Comparison of ENCODE assay signal across 7 cellular contexts in the genomic region with DNA sequence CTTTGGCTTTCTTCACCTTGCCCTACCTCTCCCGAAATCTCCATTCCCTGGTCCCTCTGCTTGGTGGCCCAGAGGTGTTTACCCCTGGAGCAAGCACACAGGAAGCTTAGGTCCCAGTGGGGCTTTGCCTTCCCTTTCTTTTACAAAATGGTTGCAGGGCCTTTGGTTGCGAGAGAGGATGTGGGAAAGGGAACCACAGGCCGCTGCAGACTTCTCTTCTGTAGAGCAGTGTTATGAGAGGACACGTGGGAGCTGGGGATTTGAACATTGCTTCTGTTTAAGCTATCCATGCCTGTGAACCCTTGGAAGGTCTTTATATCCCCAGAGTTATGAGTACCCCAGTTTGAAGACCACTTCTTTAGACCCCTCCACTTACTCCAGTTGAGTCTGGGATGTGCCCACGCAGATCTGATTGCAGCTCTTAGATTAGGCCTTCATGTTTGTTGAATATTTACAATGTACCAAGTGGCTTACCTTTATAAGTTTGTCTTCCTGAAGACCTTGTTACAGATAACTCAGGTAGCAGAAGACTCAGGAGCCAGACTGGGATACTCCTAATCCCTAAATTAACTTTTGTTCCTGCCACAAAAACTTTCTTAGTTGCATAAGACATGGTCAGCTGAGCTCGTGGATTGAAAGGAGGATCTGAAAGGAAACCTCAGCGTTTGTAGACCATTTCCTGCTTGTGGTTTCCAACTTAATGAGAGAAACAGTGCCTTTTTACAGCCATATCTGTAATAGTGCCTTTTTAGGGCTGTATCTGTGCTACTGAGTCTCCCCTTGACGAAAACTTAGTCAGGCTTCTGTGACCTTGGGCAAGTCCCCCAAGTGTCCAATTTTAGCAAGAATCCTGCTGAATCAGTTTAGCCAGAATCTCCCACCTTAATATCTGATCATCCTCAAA. TPM values are rescaled to one million over a fixed set of nuclear protein-coding genes. Genes with fewer than 3 reads are reported as not detected.
DNase-seq lines count a peak whose midpoint lies in the region; ATAC-seq, FAIRE-seq and TF ChIP-seq lines count a peak whose summit lies in the region.

No MANE protein-coding gene starts in this region.

- H3K4me2 ChIP-seq in GM23338 = no peak overlapping the region
- H3K4me2 ChIP-seq in MM.1S (ENCODE audit: low read depth, low read length) = peak overlapping the region; percentile 48
- H3K4me2 ChIP-seq in GM12878 (ENCODE audit: control insufficient read depth, insufficient read depth) = peak overlapping the region; percentile 78

- intact Hi-C loops in GM12878 (cut with micrococcal nuclease; ENCODE audit: unreplicated experiment) = loop anchor here (1.0 to 2.0 kb wide), 3 partner anchors 22 to 298 kb away; a partner anchor contains a TSS

- H3K4me3 Mint-ChIP-seq in GM23338 = no peak overlapping the region

- in situ Hi-C loops in GM12878 (cut with MboI) = no loop called here

- no TSS peak for BruUV-seq in GM12878 (replicated peaks; lab: Mats Ljungman, UMichigan)

- H3K9me3 ChIP-seq in MM.1S (replicated peaks; ENCODE audit: insufficient read depth, low read length) (no peaks in the 10 kb centered on the region), GM12878 (replicated peaks; ENCODE audit: control insufficient read depth, insufficient read depth, low read length) (no peaks in the 10 kb centered on the region; the same call in 1 of the 3 replicates)

- H3K27ac ChIP-seq in GM23338 (ENCODE audit: low read depth) (no peak overlapping the region), MM.1S (ENCODE audit: low read length) (no peak overlapping the region), GM12878 (ENCODE audit: control insufficient read depth, insufficient read depth) (peak overlapping the region; percentile 59), skin epidermis (peak overlapping the region in 18 of 21 experiments; percentile 19 to 88 (median 48))

- SMC1A ChIA-PET in GM12878 (lab: Charles Lee; ENCODE audit: uncharacterized antibody, unreplicated experiment) = interaction anchor here (0.7 to 4.3 kb wide), 9 partner anchors 11 to 257 kb away, joined by 3 to 54 read pairs (median 3); a partner anchor contains a TSS

- peaks cover 15% of the 10 kb centered on the region; the same call in 2 of the 3 replicates for H3K4me1 Mint-ChIP-seq in GM23338

- no peaks in the 10 kb centered on the region for H3K36me3 Mint-ChIP-seq in GM23338 (ENCODE audit: low read depth)

- RAD21 ChIA-PET in GM12878 (lab: Charles Lee; ENCODE audit: unreplicated experiment) = interaction anchor here (0.7 to 3.3 kb wide), 9 partner anchors 11 to 335 kb away, joined by 3 to 36 read pairs (median 3); a partner anchor contains a TSS

- no peak overlapping the region; the same call in 1 of the 2 replicates for H3K27ac Mint-ChIP-seq in GM23338

- H3K79me2 ChIP-seq in GM23338 (replicated peaks; ENCODE audit: insufficient read depth) (no peaks in the 10 kb centered on the region), MM.1S (ENCODE audit: low read length) (no peaks in the 10 kb centered on the region), GM12878 (ENCODE audit: control insufficient read depth, insufficient read depth, low read length) (no peaks in the 10 kb centered on the region)

- no peak for TF ChIP-seq CTCF in GM23338 (conservative IDR thresholded peaks at IDR 0.05; ENCODE audit: low read depth in 2 of 2)
- TF ChIP-seq CTCF in MM.1S (IDR thresholded peaks at IDR 0.05; ENCODE audit: low read length) = no peak
- no peak for TF ChIP-seq CTCF in GM12878 (IDR thresholded peaks at IDR 0.05 in 2 of 3, conservative IDR thresholded peaks at IDR 0.05 in 1 of 3; ENCODE audit: control insufficient read depth in 2 of 3, extremely low read depth in 1 of 3, insufficient read depth in 1 of 3, low read depth in 3 of 3, low read length in 3 of 3)

- CTCF ChIA-PET in GM12878 (lab: Yijun Ruan, JAX) = interaction anchor here (0.8 to 3.8 kb wide), 4 partner anchors 20 to 257 kb away, joined by 3 to 29 read pairs (median 9); a partner anchor contains a TSS

- H3K4me3 ChIP-seq in GM23338 (no peak overlapping the region), MM.1S (ENCODE audit: low read length) (no peak overlapping the region), GM12878 (no peak overlapping the region), skin epidermis (no peak overlapping the region)

- H3K9me2 ChIP-seq in GM23338 (ENCODE audit: insufficient read depth) (peaks cover 9% of the 10 kb centered on the region), MM.1S (replicated peaks; ENCODE audit: insufficient read depth, low read length) (no peaks in the 10 kb centered on the region)

- ATAC-seq in GM18858 (IDR thresholded peaks at IDR 0.05; ENCODE audit: unreplicated experiment) (peak; percentile 98), GM23338 (no peak), GM12878 (peak; percentile 97)

- DNase-seq in GM23338 (ENCODE audit: low spot score) = peak; percentile 21
- DNase-seq in MM.1S = peak; percentile 80
- DNase-seq in GM12878 (ENCODE audit: low read depth, low spot score) = peak; percentile 86
- DNase-seq in HTR-8/SVneo (ENCODE audit: insufficient read length, low spot score) = no peak
- no peak for DNase-seq in D341Med (ENCODE audit: low spot score)

- TF ChIP-seq POLR2A in GM12878 (IDR thresholded peaks at IDR 0.05; ENCODE audit: low read depth, low read length) = no peak

- no peak for TF ChIP-seq RAD21 in GM12878 (IDR thresholded peaks at IDR 0.05; ENCODE audit: insufficient read depth, low read depth, low read length)

- peak; percentile 93 to 97 for TF ChIP-seq EP300 in GM12878 (IDR thresholded peaks at IDR 0.05; ENCODE audit: borderline replicate concordance in 1 of 2, control insufficient read depth in 1 of 2, low read depth in 2 of 2, low read length in 2 of 2)

- H2AFZ ChIP-seq in GM23338 = no peak overlapping the region
- no peak overlapping the region for H2AFZ ChIP-seq in MM.1S (ENCODE audit: low read length)
- peak overlapping the region; percentile 68 for H2AFZ ChIP-seq in GM12878 (ENCODE audit: control insufficient read depth, low read depth, low read length)

- POLR2A ChIA-PET in GM12878 (lab: Charles Lee) = interaction anchor here (1.1 to 3.2 kb wide), 4 partner anchors 15 to 73 kb away, joined by 3 to 15 read pairs (median 10); a partner anchor contains a TSS

- H3F3A ChIP-seq in GM23338 (replicated peaks; ENCODE audit: low read depth) = no peaks in the 10 kb centered on the region
- H3F3A ChIP-seq in MM.1S (ENCODE audit: insufficient read depth, low read length) = peaks cover 9% of the 10 kb centered on the region; the same call in 1 of the 2 replicates

- FAIRE-seq in GM12878 (lab: Jason Lieb, UNC) (peak; percentile 97), HTR-8/SVneo (lab: Jason Lieb, UNC) (no peak)

- no peaks in the 10 kb centered on the region for H3K9me3 Mint-ChIP-seq in GM23338

- H3K36me3 ChIP-seq in GM23338 (ENCODE audit: insufficient read depth) = no peaks in the 10 kb centered on the region
- H3K36me3 ChIP-seq in MM.1S (replicated peaks; ENCODE audit: insufficient read depth, low read length) = no peaks in the 10 kb centered on the region
- H3K36me3 ChIP-seq in GM12878 (ENCODE audit: control insufficient read depth in 2 of 2, insufficient read depth in 2 of 2, low read length in 1 of 2) = no peaks in the 10 kb centered on the region

- H3K27me3 ChIP-seq in GM23338 (ENCODE audit: insufficient read depth) = no peaks in the 10 kb centered on the region
- peaks cover 8% of the 10 kb centered on the region; the same call in 1 of the 2 replicates for H3K27me3 ChIP-seq in MM.1S (replicated peaks; ENCODE audit: insufficient read depth, low read length)
- H3K27me3 ChIP-seq in GM12878 (replicated peaks in 1 of 2; ENCODE audit: control insufficient read depth in 2 of 2, insufficient read depth in 2 of 2, low read length in 1 of 2) = no peaks in the 10 kb centered on the region

- no peak overlapping the region for H3K9ac ChIP-seq in MM.1S (ENCODE audit: low read length)
- peak overlapping the region; percentile 21; the same call in 1 of the 2 replicates for H3K9ac ChIP-seq in GM12878 (ENCODE audit: control insufficient read depth, insufficient read depth, low read length)

- WGBS in GM12878 (ENCODE audit: insufficient coverage, insufficient replicate concordance, low lambda C conversion rate, missing lambda C conversion rate) = 10% methylated on average over 8 of the region's 8 CpGs

- H4K20me1 ChIP-seq in GM23338 (replicated peaks; ENCODE audit: insufficient read depth) = no peaks in the 10 kb centered on the region
- H4K20me1 ChIP-seq in MM.1S (ENCODE audit: insufficient read depth, low read length) = no peaks in the 10 kb centered on the region
- no peaks in the 10 kb centered on the region for H4K20me1 ChIP-seq in GM12878 (ENCODE audit: control insufficient read depth, insufficient read depth)

- H3K27me3 Mint-ChIP-seq in GM23338 (ENCODE audit: insufficient read depth, low read depth, poor library complexity) = no peaks in the 10 kb centered on the region

- H3K4me1 ChIP-seq in GM23338 (ENCODE audit: insufficient read depth) = no peaks in the 10 kb centered on the region
- peaks cover 17% of the 10 kb centered on the region for H3K4me1 ChIP-seq in MM.1S (ENCODE audit: low read length)
- peaks cover 21% of the 10 kb centered on the region for H3K4me1 ChIP-seq in GM12878 (ENCODE audit: control insufficient read depth, insufficient read depth, low read length)

RNA-seq across cellular contexts. Expression of a gene that starts 21.9 kb away (rescaled TPM):
- total RNA-seq in GM23338 (2014; rRNA removed; shearing (Covaris generic)) = 162 TPM in 2 replicates
- 63.1 and 73.5 TPM in 2 replicates for polyA plus RNA-seq in GM23338 (2016; fragmentation: Nextera tagmentation; extraction: Ambion mirVana)
- 336 and 339 TPM in 2 replicates for total RNA-seq in GM12878 (2013; cell fraction: nucleolus; rRNA removed)
- 42.4 and 43.7 TPM in 2 replicates for total RNA-seq in GM12878 (2014; rRNA removed)
- 45.4 and 49.0 TPM in 2 replicates for total RNA-seq in GM12878 (2014; rRNA removed; fragmentation: Illumina TruSeq; extraction: Trizol)
- total RNA-seq in GM12878 (2021) = 48.3 and 52.6 TPM in 2 replicates
- polyA plus RNA-seq in GM12878 (2011; ENCODE audit: low read depth) = 24.3 TPM
- polyA plus RNA-seq in GM12878 (2011; rRNA removed) = 154 and 194 TPM in 2 replicates
- polyA plus RNA-seq in GM12878 (2011; cell fraction: cytosol; rRNA removed) = 44.7 and 51.8 TPM in 2 replicates
- 242 and 289 TPM in 2 replicates for polyA plus RNA-seq in GM12878 (2011; cell fraction: nucleus; rRNA removed)
- polyA plus RNA-seq in GM12878 (2012) = 35.7 and 51.2 TPM in 2 replicates
- 40.3 and 53.4 TPM in 2 replicates for polyA plus RNA-seq in GM12878 (2014; fragmentation: Illumina TruSeq; extraction: Trizol)
- 10 to 100 TPM; 19.2 to 29.2 TPM for polyA plus RNA-seq in GM12878 (2014; fragmentation: Nextera tagmentation; extraction: Ambion mirVana)
- 33.4 and 39.6 TPM in 2 replicates for polyA plus RNA-seq in GM12878 (2014; rRNA removed)
- 10 to 100 TPM; 56.7 to 60.2 TPM for polyA plus RNA-seq in GM12878 (2016; fragmentation: Nextera tagmentation; extraction: Ambion mirVana)
- polyA minus RNA-seq in GM12878 (2011; rRNA and poly(A)+ RNA removed) = 107 and 148 TPM in 2 replicates
- polyA minus RNA-seq in GM12878 (2011; cell fraction: cytosol; rRNA and poly(A)+ RNA removed) = 31.1 and 34.3 TPM in 2 replicates
- polyA minus RNA-seq in GM12878 (2011; cell fraction: nucleus; rRNA and poly(A)+ RNA removed) = 264 and 283 TPM in 2 replicates

Comparison
In these comparisons a context has a peak if more than half of its experiments do, and no peak if none do; other contexts are left out.
1. DNase-seq: peak in GM23338 (single experiment), MM.1S (single experiment) and GM12878 (single experiment); none in HTR-8/SVneo (single experiment) and D341Med (single experiment).
2. H3K27ac ChIP-seq: peak in GM12878 (single experiment) and skin epidermis (18 of 21); none in GM23338 (single experiment) and MM.1S (single experiment).